In genomic region chr9:124869986-124870560, GRCh38 we compare ENCODE assay signal across 8 cellular contexts.
A peak's percentile ranks its signal among the peaks of the same experiment; 100 is the strongest.
DNase-seq lines count a peak whose midpoint lies in the region; ATAC-seq and TF ChIP-seq lines count a peak whose summit lies in the region.

No MANE protein-coding gene starts in this region.

- DNase-seq in DMS 273 (lab: John Stamatoyannopoulos, UW; ENCODE audit: unreplicated experiment), result peak; percentile 51
- DNase-seq in DMS 273 treated with DMSO at 0.1 percent for 48 hours (lab: John Stamatoyannopoulos, UW), result no peak
- DNase-seq in activated naive CD4-positive, alpha-beta T cell treated with anti-CD3 and anti-CD28 coated beads, Interleukin-2, amount 50 U/mL, for 16 hours, result peak; percentile 91
- peak; percentile 94 for DNase-seq in stimulated activated CD4-positive, alpha-beta T cell treated with anti-CD3 and anti-CD28 coated beads, Interleukin-15, amount 100 ng/mL, for 24 hours
- no peak for DNase-seq in NCI-H1694 treated with DMSO at 0.1 percent for 48 hours (lab: John Stamatoyannopoulos, UW)

- ATAC-seq in HG02970 (IDR thresholded peaks at IDR 0.05; ENCODE audit: low FRiP score, unreplicated experiment), result peak; percentile 33

- peak overlapping the region; percentile 94 for H3K4me3 ChIP-seq in iPS-11a (ENCODE audit: low read depth, low read length)

- 0 out of 2 replicates have a peak, but pooled peaks have one; percentile 31 for TF ChIP-seq POLR2A in Raji (IDR thresholded peaks at IDR 0.05; ENCODE audit: insufficient read depth, low read depth, low read length)

Comparison
In these comparisons a context has a peak if more than half of its experiments do, and no peak if none do; other contexts are left out.
1. DNase-seq: peak in DMS 273 (single experiment), activated naive CD4-positive, alpha-beta T cell treated with anti-CD3 and anti-CD28 coated beads, Interleukin-2, amount 50 U/mL, for 16 hours (single experiment) and stimulated activated CD4-positive, alpha-beta T cell treated with anti-CD3 and anti-CD28 coated beads, Interleukin-15, amount 100 ng/mL, for 24 hours (single experiment); none in DMS 273 treated with DMSO at 0.1 percent for 48 hours (single experiment) and NCI-H1694 treated with DMSO at 0.1 percent for 48 hours (single experiment).